Comparison of ENCODE assay signal across 8 cellular contexts in the genomic region with DNA sequence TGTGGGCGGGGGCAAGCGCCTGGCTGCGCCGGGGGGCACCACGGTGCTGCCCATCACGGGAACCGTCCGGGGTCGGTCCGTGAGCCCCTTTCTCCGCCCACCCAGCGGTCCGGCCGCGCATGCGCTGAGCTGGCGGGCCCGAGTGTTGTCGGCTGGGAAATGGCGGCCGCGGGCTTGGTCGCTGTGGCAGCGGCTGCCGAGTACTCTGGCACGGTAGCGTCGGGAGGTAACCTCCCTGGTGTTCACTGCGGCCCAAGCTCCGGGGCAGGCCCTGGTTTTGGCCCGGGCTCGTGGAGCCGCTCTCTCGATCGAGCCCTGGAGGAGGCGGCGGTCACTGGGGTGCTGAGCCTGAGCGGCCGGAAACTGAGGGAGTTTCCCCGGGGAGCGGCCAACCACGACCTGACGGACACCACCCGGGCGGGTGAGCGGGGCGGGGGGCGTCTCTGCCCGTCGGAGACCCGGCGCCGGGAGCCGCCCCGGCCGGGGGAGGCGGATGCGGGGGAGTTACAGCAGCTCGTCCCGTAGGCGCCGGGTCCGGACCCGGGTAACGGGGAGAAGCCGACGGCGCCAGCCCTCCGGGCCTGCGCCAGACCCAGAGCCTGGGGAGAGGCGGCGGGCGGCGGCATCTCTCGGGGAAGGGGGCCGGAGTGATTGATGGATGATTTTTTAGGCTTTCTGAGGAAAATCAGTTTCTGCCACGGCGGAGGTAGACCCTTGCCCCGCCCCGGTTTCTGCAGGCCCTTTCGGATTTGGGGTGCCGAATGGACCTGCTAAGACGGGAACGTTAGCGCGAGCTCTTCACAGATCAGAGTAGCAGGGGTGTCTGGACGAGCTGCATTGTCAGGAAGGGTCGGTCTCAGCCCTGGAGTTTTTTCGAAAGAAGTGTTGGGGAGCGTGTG. TPM values are rescaled to one million over a fixed set of nuclear protein-coding genes. Genes with fewer than 3 reads are reported as not detected.
DNase-seq lines count a peak whose midpoint lies in the region; ATAC-seq and TF ChIP-seq lines count a peak whose summit lies in the region.

Gene LRCH3 (plus strand): TSS at position 135 of the 899 bp plus-strand sequence. CDS start 25 bp downstream, at position 160.

- no peaks in the 10 kb centered on the region for H3K27me3 ChIP-seq in prostate gland (replicated peaks; ENCODE audit: insufficient read depth)

- in situ Hi-C loops in GM13977 (cut with MboI; ENCODE audit: low pct_unique_long_range_greater_than_20kb, low sequenced_read_pairs, unreplicated experiment) = no loop called here

- WGBS in prostate gland = under 1% methylated on average over 81 of the region's 90 CpGs

- intact Hi-C loops in left ventricle myocardium superior (cut with micrococcal nuclease) = no loop called here
- intact Hi-C loops in prostate gland (cut with DNase I) = no loop called here

- H3K9me3 ChIP-seq in prostate gland = no peaks in the 10 kb centered on the region

- ATAC-seq in HG02759 (IDR thresholded peaks at IDR 0.05; ENCODE audit: unreplicated experiment) (peak; percentile 86), left ventricle myocardium superior (peak; percentile 92)

- H3K4me3 ChIP-seq in prostate gland = peak within 1 kb of the TSS; percentile 73 to 92

- H3K36me3 ChIP-seq in prostate gland = no peaks in the 10 kb centered on the region

- H3K27ac ChIP-seq in prostate gland = peak within 1 kb of the TSS; percentile 95 to 96

- DNase-seq in GM13977 (ENCODE audit: low spot score) (peak; percentile 91), NCI-H146 treated with DMSO at 0.1 percent for 48 hours (lab: John Stamatoyannopoulos, UW; ENCODE audit: unreplicated experiment) (peak; percentile 69), T-helper 2 cell (peak; percentile 67 to 86 (median 74)), amygdala (lab: John Stamatoyannopoulos, UW) (peak in 55 of 56 donors; percentile 17 to 91 (median 75)), left ventricle myocardium superior (peak; percentile 91), prostate gland (ENCODE audit: low spot score) (peak; percentile 67), ureter (ENCODE audit: low spot score) (peak; percentile 75)

- peaks cover 4% of the 10 kb centered on the region for H3K4me1 ChIP-seq in prostate gland (replicated peaks)

- peak; percentile 67 for TF ChIP-seq POLR2A in prostate gland (IDR thresholded peaks at IDR 0.05)

- TF ChIP-seq CTCF in GM13977 (IDR thresholded peaks at IDR 0.05; ENCODE audit: extremely low read depth, insufficient read depth, missing control alignments) (no peak), prostate gland (IDR thresholded peaks at IDR 0.05) (no peak)

RNA-seq across cellular contexts. Expression of gene LRCH3, which starts in this region (rescaled TPM):
- total RNA-seq in left ventricle myocardium superior (19.8 TPM), prostate gland (100 to 1,000 TPM in 1 of 2 donors, 10 to 100 TPM in 1; 31.6 to 114 TPM), ureter (82.9 TPM)

Comparison
In these comparisons a context has a peak if more than half of its experiments do, and no peak if none do; other contexts are left out.
1. Peak in every context shown above with its lines: DNase-seq, ATAC-seq, H3K4me3 ChIP-seq and H3K27ac ChIP-seq.